In the genomic region with DNA sequence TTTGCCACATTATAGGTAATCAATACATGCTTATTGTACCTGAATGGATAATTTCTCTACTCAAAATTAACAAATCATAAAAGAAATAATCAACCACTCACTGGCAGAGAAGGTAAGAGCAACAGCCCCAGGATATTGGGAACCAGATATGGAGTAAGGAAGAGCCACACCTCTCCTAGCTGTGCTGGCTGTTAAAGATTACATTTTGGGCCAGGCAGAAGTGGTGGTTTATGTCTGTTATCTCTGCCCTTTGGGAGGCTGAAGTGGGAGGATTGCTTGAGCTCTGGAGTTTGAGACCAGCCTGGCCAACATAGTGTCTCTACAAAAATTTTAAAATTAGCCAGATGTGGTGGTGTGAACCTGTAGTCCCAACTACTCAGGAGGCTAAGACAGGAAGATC, we compare ENCODE assay signal across 9 cellular contexts. TPM values are rescaled to one million over a fixed set of nuclear protein-coding genes. Genes with fewer than 3 reads are reported as not detected.
"Had no signal": no experiment of that assay in that cellular context is flagged by ENCODE, and none has a peak within 500 bp of the region (broad histone marks: within the 10 kb centered on the region; RNA-seq: fewer than 3 reads in every experiment).

No MANE protein-coding gene starts in this region.

- ATAC-seq: GM23338 had no signal

- H3K4me2 ChIP-seq: GM23338 had no signal

- FAIRE-seq: H1, H54, HTR-8/SVneo had no signal

- DNase-seq: H9, HCEC 1CT, IMR-90, KBM-7 had no signal

- H3K4me3 ChIP-seq: GM23338 had no signal

- H2AFZ ChIP-seq: GM23338 had no signal

RNA-seq across cellular contexts. Expression of gene BHMT, which starts 56.4 kb away (rescaled TPM):
- total RNA-seq: HT-29, IMR-90 had no signal
- polyA plus RNA-seq: IMR-90 had no signal
